16 cellular contexts compared by ENCODE assay signal in genomic region chr21:38308785-38309119, GRCh38. TPM values are rescaled to one million over a fixed set of nuclear protein-coding genes. Genes with fewer than 3 reads are reported as not detected.
"Had no signal": no experiment of that assay in that cellular context is flagged by ENCODE, and none has a peak within 500 bp of the region (broad histone marks: within the 10 kb centered on the region; RNA-seq: fewer than 3 reads in every experiment).

No MANE protein-coding gene starts in this region.

- H3K27ac ChIP-seq: colonic mucosa, gastrocnemius medialis, hepatocyte, SJCRH30 had no signal

- H3K4me1 ChIP-seq: colonic mucosa, gastrocnemius medialis, SJCRH30 had no signal

- DNase-seq: activated CD8-positive, alpha-beta memory T cell treated with anti-CD3 and anti-CD28 coated beads, Interleukin-2, amount 50 U/mL, for 4 hours; activated CD8-positive, alpha-beta T cell treated with anti-CD3 and anti-CD28 coated beads for 36 hours; activated gamma-delta T cell treated with Interleukin-2 at 50 U/mL for 16 hours; activated naive CD8-positive, alpha-beta T cell treated with anti-CD3 and anti-CD28 coated beads for 36 hours; activated T-cell treated with anti-CD3 and anti-CD28 coated beads, Interleukin-2, amount 50 U/mL, for 72 hours; caudate nucleus; colonic mucosa; effector CD4-positive, alpha-beta T cell; gastrocnemius medialis; kidney; natural killer cell; SJCRH30; small intestine; T-helper 9 cell had no signal

- H3K4me3 ChIP-seq: colonic mucosa, gastrocnemius medialis, hepatocyte, SJCRH30 had no signal

- H3K27me3 ChIP-seq: colonic mucosa, gastrocnemius medialis, hepatocyte had no signal

- H3K36me3 ChIP-seq: colonic mucosa, gastrocnemius medialis, SJCRH30 had no signal

- ATAC-seq: activated CD8-positive, alpha-beta T cell treated with anti-CD3 and anti-CD28 coated beads for 36 hours; activated T-cell treated with anti-CD3 and anti-CD28 coated beads, Interleukin-2, amount 50 U/mL, for 72 hours; natural killer cell; stimulated activated memory B cell treated with anti-CD40 and anti-IgM and Interleukin-4, amounts not matched to agents 10 μg/mL and 1 μg/mL and 100 μg/mL, for 72 hours had no signal

- H3K9me3 ChIP-seq: colonic mucosa, gastrocnemius medialis, SJCRH30 had no signal

RNA-seq across cellular contexts. Expression of gene KCNJ15, which starts 52.0 kb away (rescaled TPM):
- total RNA-seq: SJCRH30 had no signal
